In genomic region chr5:132832612-132833011, GRCh38 we compare ENCODE assay signal across 21 cellular contexts. TPM values are rescaled to one million over a fixed set of nuclear protein-coding genes. Genes with fewer than 3 reads are reported as not detected.
"Had no signal": no experiment of that assay in that cellular context is flagged by ENCODE, and none has a peak within 500 bp of the region (broad histone marks: within the 10 kb centered on the region; RNA-seq: fewer than 3 reads in every experiment).

No MANE protein-coding gene starts in this region.

- H3K27ac Mint-ChIP-seq: activated CD4-positive, alpha-beta memory T cell treated with anti-CD3 and anti-CD28 coated beads, Interleukin-2, amount 10 ng/mL, durations not matched to agents 7 days and 5 days; endodermal cell; naive thymus-derived CD4-positive, alpha-beta T cell; T-cell had no signal

- H3K27me3 ChIP-seq: ascending aorta, dorsolateral prefrontal cortex, right lobe of liver, transverse colon had no signal

- H3K9me3 Mint-ChIP-seq: activated CD4-positive, alpha-beta memory T cell treated with anti-CD3 and anti-CD28 coated beads, Interleukin-2, amount 10 ng/mL, durations not matched to agents 7 days and 5 days; activated T-cell treated with anti-CD3 and anti-CD28 coated beads, Interleukin-2, amount 50 U/mL, for 4 hours; endodermal cell; T-cell had no signal

- H3K4me3 ChIP-seq: ascending aorta, dorsolateral prefrontal cortex, gastrocnemius medialis, heart right ventricle, lower lobe of right lung, right lobe of liver, smooth muscle cell, transverse colon had no signal

- H3K27ac ChIP-seq: ascending aorta, gastrocnemius medialis, heart right ventricle, lower lobe of right lung had no signal

- H3K9me3 ChIP-seq: ascending aorta, gastrocnemius medialis, heart right ventricle, lower lobe of right lung, right lobe of liver, transverse colon had no signal

- H3K4me1 ChIP-seq: gastrocnemius medialis had no signal

- H3K36me3 ChIP-seq: ascending aorta, gastrocnemius medialis, heart right ventricle, lower lobe of right lung, right lobe of liver, transverse colon had no signal

- DNase-seq: activated CD4-positive, alpha-beta memory T cell treated with anti-CD3 and anti-CD28 coated beads, Interleukin-2, amount 10 ng/mL, durations not matched to agents 7 days and 5 days; activated CD4-positive, alpha-beta T cell treated with anti-CD3 and anti-CD28 coated beads for 1 hour; activated gamma-delta T cell treated with Interleukin-2 at 50 U/mL for 16 hours; activated T-cell treated with anti-CD3 and anti-CD28 coated beads, Interleukin-2, amount 50 U/mL, for 4 hours; dorsolateral prefrontal cortex; endodermal cell; gastrocnemius medialis; heart right ventricle; left cardiac atrium; lower lobe of right lung; naive thymus-derived CD4-positive, alpha-beta T cell; right lobe of liver; stimulated activated naive CD8-positive, alpha-beta T cell treated with anti-CD3 and anti-CD28 coated beads, Interleukin-15, Interleukin-2, amounts not matched to agents 100 U/mL and 50 U/mL, for 24 hours; T-cell; T-helper 9 cell; transverse colon had no signal

- H3K4me3 Mint-ChIP-seq: activated CD4-positive, alpha-beta memory T cell treated with anti-CD3 and anti-CD28 coated beads, Interleukin-2, amount 10 ng/mL, durations not matched to agents 7 days and 5 days; activated T-cell treated with anti-CD3 and anti-CD28 coated beads, Interleukin-2, amount 50 U/mL, for 4 hours; endodermal cell had no signal

- ATAC-seq: activated T-cell treated with anti-CD3 and anti-CD28 coated beads, Interleukin-2, amount 50 U/mL, for 4 hours; gastrocnemius medialis; heart right ventricle; left cardiac atrium; lower lobe of right lung; naive thymus-derived CD4-positive, alpha-beta T cell; right lobe of liver; stimulated activated naive CD8-positive, alpha-beta T cell treated with anti-CD3 and anti-CD28 coated beads, Interleukin-15, Interleukin-2, amounts not matched to agents 100 U/mL and 50 U/mL, for 24 hours; T-cell had no signal

- H3K36me3 Mint-ChIP-seq: naive thymus-derived CD4-positive, alpha-beta T cell; T-cell had no signal

RNA-seq across cellular contexts. Expression of gene SHROOM1, which starts 2.2 kb away (rescaled TPM):
- polyA plus RNA-seq: naive thymus-derived CD4-positive, alpha-beta T cell had no signal

RNA-seq across cellular contexts. Expression of gene SOWAHA, which starts 19.5 kb away (rescaled TPM):
- total RNA-seq: activated CD4-positive, alpha-beta memory T cell treated with anti-CD3 and anti-CD28 coated beads, Interleukin-2, amount 10 ng/mL, durations not matched to agents 7 days and 5 days; ascending aorta; bronchial epithelial cell; mononuclear cell; pulmonary artery endothelial cell; T-cell had no signal
- polyA plus RNA-seq: naive thymus-derived CD4-positive, alpha-beta T cell had no signal

RNA-seq across cellular contexts. Expression of gene GDF9, which starts 33.7 kb away (rescaled TPM):
- total RNA-seq: ascending aorta had no signal
